23 cellular contexts compared by ENCODE assay signal in genomic region chr2:226443112-226443511, GRCh38.
DNase-seq lines count a peak whose midpoint lies in the region; ATAC-seq, FAIRE-seq and TF ChIP-seq lines count a peak whose summit lies in the region.
"Had no signal": no experiment of that assay in that cellular context is flagged by ENCODE, and none has a peak within 500 bp of the region (broad histone marks: within the 10 kb centered on the region; RNA-seq: fewer than 3 reads in every experiment).

No MANE protein-coding gene starts in this region.

- intact Hi-C loops in HepG2 (cut with micrococcal nuclease; ENCODE audit: unreplicated experiment), result no loop called here
- intact Hi-C loops in right lobe of liver (cut with DNase I), result no loop called here
- intact Hi-C loops in esophagus muscularis mucosa (cut with DNase I), result no loop called here

- H3K4me1 Mint-ChIP-seq in neural progenitor cell, result no peaks in the 10 kb centered on the region
- H3K4me1 Mint-ChIP-seq: B cell had no signal

- H3K9me3 ChIP-seq in HepG2 (ENCODE audit: low read length) (no peaks in the 10 kb centered on the region), right lobe of liver (no peaks in the 10 kb centered on the region), esophagus muscularis mucosa (no peaks in the 10 kb centered on the region), neural progenitor cell (ENCODE audit: low read depth) (no peaks in the 10 kb centered on the region)
- H3K9me3 ChIP-seq: A549; BLaER1 treated with 17β-estradiol and CSF1 and Interleukin-3, amounts not matched to agents 10 nM and 100 nM; Caco-2 had no signal

- H3K9me3 Mint-ChIP-seq in neural progenitor cell, result no peaks in the 10 kb centered on the region
- H3K9me3 Mint-ChIP-seq: CD4-positive, alpha-beta T cell; CD8-positive, alpha-beta T cell had no signal

- TF ChIP-seq CTCF in HepG2 (CRISPR knock-in tag; IDR thresholded peaks at IDR 0.05) (no peak), right lobe of liver (IDR thresholded peaks at IDR 0.05) (no peak), esophagus muscularis mucosa (IDR thresholded peaks at IDR 0.05) (no peak), neural progenitor cell (IDR thresholded peaks at IDR 0.05) (no peak)

- H3K4me1 ChIP-seq in HepG2 (ENCODE audit: insufficient read depth, low read length) (peaks cover 39% of the 10 kb centered on the region), right lobe of liver (peaks cover 0 to 29% (median 8%) of the 10 kb centered on the region in 4 donors), esophagus muscularis mucosa (peaks cover 0 to 7% (median 3%) of the 10 kb centered on the region in 4 donors), neural progenitor cell (no peaks in the 10 kb centered on the region)
- H3K4me1 ChIP-seq: Caco-2 had no signal

- H2AFZ ChIP-seq in HepG2 (ENCODE audit: low read length) (no peak overlapping the region), neural progenitor cell (replicated peaks) (no peak overlapping the region)

- H3K27me3 Mint-ChIP-seq in neural progenitor cell (ENCODE audit: insufficient read depth, low read depth), result no peaks in the 10 kb centered on the region

- H3K27me3 ChIP-seq in HepG2 (ENCODE audit: control insufficient read depth in 1 of 2, insufficient read depth in 2 of 2, low read length in 2 of 2) (no peaks in the 10 kb centered on the region), right lobe of liver (no peaks in the 10 kb centered on the region), esophagus muscularis mucosa (no peaks in the 10 kb centered on the region), neural progenitor cell (no peaks in the 10 kb centered on the region)
- H3K27me3 ChIP-seq: BLaER1 treated with 17β-estradiol and CSF1 and Interleukin-3, amounts not matched to agents 10 nM and 100 nM had no signal

- no peak overlapping the region for H3K27ac ChIP-seq in HepG2 (ENCODE audit: extremely low read length, insufficient read depth, low read length)
- no peak overlapping the region for H3K27ac ChIP-seq in right lobe of liver
- no peak overlapping the region for H3K27ac ChIP-seq in esophagus muscularis mucosa (replicated peaks in 1 of 4)
- no peak overlapping the region for H3K27ac ChIP-seq in neural progenitor cell
- H3K27ac ChIP-seq: 22Rv1; A549; BLaER1 treated with 17β-estradiol and CSF1 and Interleukin-3, amounts not matched to agents 10 nM and 100 nM; C4-2B had no signal

- no peaks in the 10 kb centered on the region for H3F3A ChIP-seq in neural progenitor cell (ENCODE audit: low read depth)

- H4K20me1 ChIP-seq in HepG2 (ENCODE audit: insufficient read depth, low read length) (no peaks in the 10 kb centered on the region), neural progenitor cell (ENCODE audit: low read depth) (no peaks in the 10 kb centered on the region)
- H4K20me1 ChIP-seq: BLaER1 treated with 17β-estradiol and CSF1 and Interleukin-3, amounts not matched to agents 10 nM and 100 nM had no signal

- FAIRE-seq in HepG2 (lab: Jason Lieb, UNC), result no peak
- FAIRE-seq: A549, D721Med, G401.6, GM12891, GM19239 had no signal

- POLR2A ChIA-PET in HepG2 (lab: Yijun Ruan, JAX), result interaction anchor here (1.3 kb wide), 1 partner anchor 12 kb away, joined by 3 read pairs; no protein-coding TSS in a partner anchor

- H3K4me3 ChIP-seq in HepG2 (replicated peaks in 1 of 3; ENCODE audit: insufficient read depth in 1 of 3, low read depth in 2 of 3, low read length in 3 of 3), result no peak overlapping the region
- no peak overlapping the region for H3K4me3 ChIP-seq in right lobe of liver
- no peak overlapping the region for H3K4me3 ChIP-seq in esophagus muscularis mucosa
- H3K4me3 ChIP-seq in neural progenitor cell, result no peak overlapping the region
- H3K4me3 ChIP-seq: A549; BLaER1 treated with 17β-estradiol and CSF1 and Interleukin-3, amounts not matched to agents 10 nM and 100 nM had no signal

- DNase-seq in HepG2 (ENCODE audit: low spot score) (peak; percentile 47), right lobe of liver (no peak), esophagus muscularis mucosa (ENCODE audit: extremely low spot score) (peak; percentile 85), neural progenitor cell (ENCODE audit: low spot score) (no peak)
- DNase-seq in activated CD4-positive, CD25-positive, alpha-beta regulatory T cell treated with anti-CD3 and anti-CD28 coated beads, Interleukin-2, amount 50 U/mL, for 72 hours, result no peak
- DNase-seq: AML-193; Caco-2; Calu3; CD4-positive, alpha-beta T cell; CD8-positive, alpha-beta T cell; DMS79 treated with DMSO at 0.1 percent for 48 hours; GF-D8 had no signal

- TF ChIP-seq EP300 in HepG2 (IDR thresholded peaks at IDR 0.05; ENCODE audit: low read depth in 2 of 2, low read length in 2 of 2) (no peak), HepG2 (CRISPR knock-in tag; IDR thresholded peaks at IDR 0.05; ENCODE audit: borderline replicate concordance) (no peak), esophagus muscularis mucosa (IDR thresholded peaks at IDR 0.05) (no peak)

- H3K36me3 Mint-ChIP-seq in neural progenitor cell, result no peaks in the 10 kb centered on the region
- H3K36me3 Mint-ChIP-seq: CD8-positive, alpha-beta T cell had no signal

- in situ Hi-C loops in HepG2 (cut with HindIII; ENCODE audit: extremely low pct_ligation_motif_present, low pct_unique_long_range_greater_than_20kb), result no loop called here

- H3K27ac Mint-ChIP-seq in neural progenitor cell, result peak overlapping the region; percentile 13
- H3K27ac Mint-ChIP-seq: B cell; CD4-positive, alpha-beta T cell; CD8-positive, alpha-beta T cell had no signal

- H3K4me2 ChIP-seq in HepG2 (ENCODE audit: low read depth, low read length) (peak overlapping the region; percentile 3; the same call in 1 of the 2 replicates), neural progenitor cell (no peak overlapping the region)
- H3K4me2 ChIP-seq: A549; BLaER1 treated with 17β-estradiol and CSF1 and Interleukin-3, amounts not matched to agents 10 nM and 100 nM had no signal

- WGBS in HepG2 (ENCODE audit: low lambda C conversion rate), result 60% methylated on average over 5 of the region's 5 CpGs
- 72% methylated on average over 5 of the region's 5 CpGs for WGBS in right lobe of liver (ENCODE audit: insufficient coverage, low coverage, low lambda C conversion rate, missing lambda C conversion rate)
- 86% methylated on average over 5 of the region's 5 CpGs for WGBS in esophagus muscularis mucosa

- TF ChIP-seq POLR2A in HepG2 (IDR thresholded peaks at IDR 0.05; ENCODE audit: insufficient read depth in 1 of 2, low read depth in 2 of 2, low read length in 2 of 2), result no peak
- TF ChIP-seq POLR2A in right lobe of liver (IDR thresholded peaks at IDR 0.05), result no peak
- TF ChIP-seq POLR2A in esophagus muscularis mucosa (IDR thresholded peaks at IDR 0.05; ENCODE audit: low read depth), result no peak

- no peak for TF ChIP-seq RAD21 in HepG2 (CRISPR knock-in tag; IDR thresholded peaks at IDR 0.05)

- no peak overlapping the region for H3K4me3 Mint-ChIP-seq in neural progenitor cell
- H3K4me3 Mint-ChIP-seq: B cell; CD4-positive, alpha-beta T cell; CD8-positive, alpha-beta T cell had no signal

- BruUV-seq in HepG2 (replicated peaks; lab: Mats Ljungman, UMichigan), result no TSS peak

- H3K9ac ChIP-seq in HepG2 (ENCODE audit: insufficient read depth, low read depth, low read length), result no peak overlapping the region
- H3K9ac ChIP-seq in neural progenitor cell, result no peak overlapping the region
- H3K9ac ChIP-seq: BLaER1 treated with 17β-estradiol and CSF1 and Interleukin-3, amounts not matched to agents 10 nM and 100 nM had no signal

- no peaks in the 10 kb centered on the region for H3K79me2 ChIP-seq in HepG2 (ENCODE audit: insufficient read depth, low read length)
- H3K79me2 ChIP-seq in neural progenitor cell (ENCODE audit: low read depth), result no peaks in the 10 kb centered on the region

- CTCF ChIA-PET in HepG2 (lab: Yijun Ruan, JAX; ENCODE audit: low intra/inter-chr PET ratio, low total read pairs), result no interaction called here

- ATAC-seq in HepG2 (peak; percentile 71), right lobe of liver (no peak), GM21390 (IDR thresholded peaks at IDR 0.05; ENCODE audit: unreplicated experiment) (no peak), HG02884 (IDR thresholded peaks at IDR 0.05; ENCODE audit: unreplicated experiment) (no peak)
- ATAC-seq: A549; CD8-positive, alpha-beta T cell had no signal

- H3K36me3 ChIP-seq in HepG2 (replicated peaks in 1 of 2; ENCODE audit: control insufficient read depth in 1 of 2, insufficient read depth in 2 of 2, low read length in 2 of 2), result no peaks in the 10 kb centered on the region
- no peaks in the 10 kb centered on the region for H3K36me3 ChIP-seq in right lobe of liver
- H3K36me3 ChIP-seq in esophagus muscularis mucosa, result no peaks in the 10 kb centered on the region
- H3K36me3 ChIP-seq in neural progenitor cell, result no peaks in the 10 kb centered on the region
- H3K36me3 ChIP-seq: BLaER1 treated with 17β-estradiol and CSF1 and Interleukin-3, amounts not matched to agents 10 nM and 100 nM had no signal

TF ChIP-seq in HepG2, 621 proteins besides CTCF, POLR2A, EP300 and RAD21 (continues in another document):
- TF ChIP-seq, protein P1, sequence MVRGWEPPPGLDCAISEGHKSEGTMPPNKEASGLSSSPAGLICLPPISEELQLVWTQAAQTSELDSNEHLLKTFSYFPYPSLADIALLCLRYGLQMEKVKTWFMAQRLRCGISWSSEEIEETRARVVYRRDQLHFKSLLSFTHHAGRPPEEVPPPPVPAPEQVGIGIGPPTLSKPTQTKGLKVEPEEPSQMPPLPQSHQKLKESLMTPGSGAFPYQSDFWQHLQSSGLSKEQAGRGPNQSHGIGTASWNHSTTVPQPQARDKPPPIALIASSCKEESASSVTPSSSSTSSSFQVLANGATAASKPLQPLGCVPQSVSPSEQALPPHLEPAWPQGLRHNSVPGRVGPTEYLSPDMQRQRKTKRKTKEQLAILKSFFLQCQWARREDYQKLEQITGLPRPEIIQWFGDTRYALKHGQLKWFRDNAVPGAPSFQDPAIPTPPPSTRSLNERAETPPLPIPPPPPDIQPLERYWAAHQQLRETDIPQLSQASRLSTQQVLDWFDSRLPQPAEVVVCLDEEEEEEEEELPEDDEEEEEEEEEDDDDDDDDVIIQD (CRISPR knock-in tag; IDR thresholded peaks at IDR 0.05; ENCODE audit: low read depth), result peak; percentile 74; the same call in 1 of the 2 replicates
- 0 out of 2 replicates have a peak, but pooled peaks have one; percentile 13 for TF ChIP-seq ZBTB33 (CRISPR knock-in tag; IDR thresholded peaks at IDR 0.05)
- peak; percentile 72 for TF ChIP-seq ZMYM2 (CRISPR knock-in tag; IDR thresholded peaks at IDR 0.05)

Comparison
In these comparisons a context has a peak if more than half of its experiments do, and no peak if none do; other contexts are left out.
1. DNase-seq: peak in HepG2 (single experiment) and esophagus muscularis mucosa (single experiment); none in right lobe of liver (0 of 3), neural progenitor cell (single experiment) and activated CD4-positive, CD25-positive, alpha-beta regulatory T cell treated with anti-CD3 and anti-CD28 coated beads, Interleukin-2, amount 50 U/mL, for 72 hours (single experiment).